Comparison of ENCODE assay signal across 21 cellular contexts in genomic region chr22:49693416-49693815, GRCh38.
"Had no signal": no experiment of that assay in that cellular context is flagged by ENCODE, and none has a peak within 500 bp of the region (broad histone marks: within the 10 kb centered on the region; RNA-seq: fewer than 3 reads in every experiment).

No MANE protein-coding gene starts in this region.

- DNase-seq: activated CD4-positive, alpha-beta memory T cell treated with anti-CD3 and anti-CD28 coated beads for 36 hours; activated naive CD4-positive, alpha-beta T cell treated with Interleukin-2 at 50 U/mL for 16 hours; anterior cingulate cortex; brain microvascular endothelial cell; cortex of kidney; effector CD4-positive, alpha-beta T cell; foreskin fibroblast; hippocampal formation; left ventricle myocardium superior; mesenchymal stem cell; occipital lobe; right cardiac atrium; small intestine; stimulated activated CD4-positive, alpha-beta T cell treated with anti-CD3 and anti-CD28 coated beads, Interleukin-4, amount 100 ng/mL, for 24 hours; T-helper 1 cell; T1000; uterus had no signal

- H3K27ac ChIP-seq: brain microvascular endothelial cell, uterus had no signal

- ATAC-seq: left ventricle myocardium superior had no signal

- H3K27ac Mint-ChIP-seq: activated CD4-positive, alpha-beta memory T cell treated with anti-CD3 and anti-CD28 coated beads for 36 hours; nephron; progenitor cell of endocrine pancreas had no signal

- H3K27me3 ChIP-seq: brain microvascular endothelial cell, uterus had no signal

- H3K36me3 ChIP-seq: brain microvascular endothelial cell, uterus had no signal

- H3K4me3 Mint-ChIP-seq: activated CD4-positive, alpha-beta memory T cell treated with anti-CD3 and anti-CD28 coated beads for 36 hours; central memory CD8-positive, alpha-beta T cell; nephron had no signal

- H3K36me3 Mint-ChIP-seq: activated CD4-positive, alpha-beta memory T cell treated with anti-CD3 and anti-CD28 coated beads for 36 hours had no signal

- H3K4me3 ChIP-seq: uterus had no signal

- H3K4me1 ChIP-seq: uterus had no signal

- FAIRE-seq: endothelial cell of umbilical vein, small intestine had no signal

- H3K9me3 ChIP-seq: uterus had no signal

- H3K4me1 Mint-ChIP-seq: nephron had no signal
